Comparison of ENCODE assay signal across 11 cellular contexts in the genomic region with DNA sequence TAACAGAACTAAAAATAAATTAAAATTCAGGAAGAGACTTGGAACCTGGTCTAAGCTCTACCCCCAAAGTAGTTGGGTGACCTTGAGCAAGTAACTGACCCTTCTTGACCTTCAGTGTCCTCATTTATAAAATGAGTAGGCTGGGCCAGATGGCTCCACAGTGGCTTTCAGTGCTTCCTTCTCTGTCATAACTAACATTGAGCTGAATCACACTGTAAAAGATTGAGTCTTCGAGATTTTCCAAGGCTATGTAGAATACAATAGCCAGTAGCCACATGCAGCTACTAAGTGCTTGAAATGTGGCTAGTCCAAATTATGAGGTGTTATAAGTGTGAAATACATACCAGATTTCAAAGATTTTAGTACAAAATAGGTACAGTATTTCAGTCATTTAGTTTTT.
"Had no signal": no experiment of that assay in that cellular context is flagged by ENCODE, and none has a peak within 500 bp of the region (broad histone marks: within the 10 kb centered on the region; RNA-seq: fewer than 3 reads in every experiment).

No MANE protein-coding gene starts in this region.

- H3K4me1 Mint-ChIP-seq: activated naive CD4-positive, alpha-beta T cell treated with anti-CD3 and anti-CD28 coated beads, Interleukin-2, amount 50 U/mL, for 24 hours had no signal

- FAIRE-seq: astrocyte had no signal

- H3K27ac ChIP-seq: ovary, sigmoid colon, upper lobe of right lung had no signal

- H3K27ac Mint-ChIP-seq: activated naive CD4-positive, alpha-beta T cell treated with anti-CD3 and anti-CD28 coated beads, Interleukin-2, amount 50 U/mL, for 24 hours; effector memory CD8-positive, alpha-beta T cell; naive thymus-derived CD8-positive, alpha-beta T cell; stimulated activated naive B cell treated with anti-CD40 and anti-IgM and Interleukin-4, amounts not matched to agents 10 μg/mL and 1 μg/mL and 100 μg/mL, for 72 hours had no signal

- H3K4me1 ChIP-seq: sigmoid colon, upper lobe of right lung had no signal

- DNase-seq: activated CD4-positive, alpha-beta T cell treated with anti-CD3 and anti-CD28 coated beads, Interleukin-2, amount 50 U/mL, for 4 hours; activated gamma-delta T cell; effector memory CD8-positive, alpha-beta T cell; mesenchymal stem cell; naive thymus-derived CD8-positive, alpha-beta T cell; ovary; sigmoid colon; stimulated activated naive B cell treated with anti-CD40 and anti-IgM and Interleukin-4, amounts not matched to agents 10 μg/mL and 1 μg/mL and 100 μg/mL, for 72 hours; upper lobe of right lung had no signal

- H3K9me3 ChIP-seq: ovary, sigmoid colon, upper lobe of right lung had no signal

- H3K4me3 ChIP-seq: ovary, sigmoid colon, upper lobe of right lung had no signal

- H3K36me3 Mint-ChIP-seq: activated naive CD4-positive, alpha-beta T cell treated with anti-CD3 and anti-CD28 coated beads, Interleukin-2, amount 50 U/mL, for 24 hours; naive thymus-derived CD8-positive, alpha-beta T cell; stimulated activated naive B cell treated with anti-CD40 and anti-IgM and Interleukin-4, amounts not matched to agents 10 μg/mL and 1 μg/mL and 100 μg/mL, for 72 hours had no signal

- H3K27me3 ChIP-seq: ovary, sigmoid colon, upper lobe of right lung had no signal

- H3K9me3 Mint-ChIP-seq: activated naive CD4-positive, alpha-beta T cell treated with anti-CD3 and anti-CD28 coated beads, Interleukin-2, amount 50 U/mL, for 24 hours; effector memory CD8-positive, alpha-beta T cell; stimulated activated naive B cell treated with anti-CD40 and anti-IgM and Interleukin-4, amounts not matched to agents 10 μg/mL and 1 μg/mL and 100 μg/mL, for 72 hours had no signal

- ATAC-seq: effector memory CD8-positive, alpha-beta T cell; naive thymus-derived CD8-positive, alpha-beta T cell; stimulated activated naive B cell treated with anti-CD40 and anti-IgM and Interleukin-4, amounts not matched to agents 10 μg/mL and 1 μg/mL and 100 μg/mL, for 72 hours; upper lobe of right lung had no signal

- H3K36me3 ChIP-seq: ovary, sigmoid colon, upper lobe of right lung had no signal

- H3K4me3 Mint-ChIP-seq: activated naive CD4-positive, alpha-beta T cell treated with anti-CD3 and anti-CD28 coated beads, Interleukin-2, amount 50 U/mL, for 24 hours; effector memory CD8-positive, alpha-beta T cell; naive thymus-derived CD8-positive, alpha-beta T cell; stimulated activated naive B cell treated with anti-CD40 and anti-IgM and Interleukin-4, amounts not matched to agents 10 μg/mL and 1 μg/mL and 100 μg/mL, for 72 hours had no signal
